1 cellular context compared by ENCODE assay signal in genomic region chr5:123261752-123262151, GRCh38.
TF ChIP-seq lines count a peak whose summit lies in the region.

No MANE protein-coding gene starts in this region.

TF ChIP-seq in H1, 55 proteins besides CTCF, POLR2A, EP300 and RAD21 (continued from another document):
- TF ChIP-seq TBP (IDR thresholded peaks at IDR 0.05; ENCODE audit: low read depth, low read length) (no peak), SRF (IDR thresholded peaks at IDR 0.05; ENCODE audit: low read depth, low read length) (no peak), MAFK (IDR thresholded peaks at IDR 0.05; ENCODE audit: low read depth, low read length) (no peak), GABPA (IDR thresholded peaks at IDR 0.05; ENCODE audit: borderline replicate concordance, insufficient read depth, low read length) (no peak)
- TF ChIP-seq, protein P1, sequence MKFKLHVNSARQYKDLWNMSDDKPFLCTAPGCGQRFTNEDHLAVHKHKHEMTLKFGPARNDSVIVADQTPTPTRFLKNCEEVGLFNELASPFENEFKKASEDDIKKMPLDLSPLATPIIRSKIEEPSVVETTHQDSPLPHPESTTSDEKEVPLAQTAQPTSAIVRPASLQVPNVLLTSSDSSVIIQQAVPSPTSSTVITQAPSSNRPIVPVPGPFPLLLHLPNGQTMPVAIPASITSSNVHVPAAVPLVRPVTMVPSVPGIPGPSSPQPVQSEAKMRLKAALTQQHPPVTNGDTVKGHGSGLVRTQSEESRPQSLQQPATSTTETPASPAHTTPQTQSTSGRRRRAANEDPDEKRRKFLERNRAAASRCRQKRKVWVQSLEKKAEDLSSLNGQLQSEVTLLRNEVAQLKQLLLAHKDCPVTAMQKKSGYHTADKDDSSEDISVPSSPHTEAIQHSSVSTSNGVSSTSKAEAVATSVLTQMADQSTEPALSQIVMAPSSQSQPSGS (IDR thresholded peaks at IDR 0.05; ENCODE audit: low read length) = no peak
